Comparison of ENCODE assay signal across 25 cellular contexts in genomic region chr6:167689278-167689677, GRCh38.
"Had no signal": no experiment of that assay in that cellular context is flagged by ENCODE, and none has a peak within 500 bp of the region (broad histone marks: within the 10 kb centered on the region; RNA-seq: fewer than 3 reads in every experiment).

No MANE protein-coding gene starts in this region.

- H3K4me1 Mint-ChIP-seq: activated CD4-positive, alpha-beta memory T cell treated with anti-CD3 and anti-CD28 coated beads, Interleukin-2, amount 10 ng/mL, durations not matched to agents 7 days and 5 days; activated CD4-positive, alpha-beta T cell treated with anti-CD3 and anti-CD28 coated beads, Interleukin-2, amount 10 ng/mL, durations not matched to agents 7 days and 5 days; activated naive CD4-positive, alpha-beta T cell treated with anti-CD3 and anti-CD28 coated beads, Interleukin-2, amount 10 ng/mL, durations not matched to agents 7 days and 5 days; activated naive CD8-positive, alpha-beta T cell treated with anti-CD3 and anti-CD28 coated beads for 36 hours had no signal

- H3K36me3 ChIP-seq: breast epithelium had no signal

- H3K9me3 Mint-ChIP-seq: activated naive CD8-positive, alpha-beta T cell treated with anti-CD3 and anti-CD28 coated beads for 36 hours; activated T-helper 2 cell treated with anti-CD3 and anti-CD28 coated beads, Interferon-gamma antibody, Interleukin-2, Interleukin-4, amounts not matched to agents 10 μg/mL and 5 μg/mL and 100 μg/mL, durations not matched to agents 14 hours and 24 hours and 36 hours had no signal

- H2AFZ ChIP-seq: PC-9 had no signal

- FAIRE-seq: TTC549 had no signal

- H3K27ac ChIP-seq: breast epithelium, PC-9 had no signal

- H3K27ac Mint-ChIP-seq: activated B cell treated with CpG ODN at 0.5 μM for 24 hours; activated CD4-positive, alpha-beta memory T cell treated with anti-CD3 and anti-CD28 coated beads, Interleukin-2, amount 10 ng/mL, durations not matched to agents 7 days and 5 days; activated CD4-positive, alpha-beta T cell treated with anti-CD3 and anti-CD28 coated beads, Interleukin-2, amount 10 ng/mL, durations not matched to agents 7 days and 5 days; activated naive CD4-positive, alpha-beta T cell treated with anti-CD3 and anti-CD28 coated beads, Interleukin-2, amount 10 ng/mL, durations not matched to agents 7 days and 5 days; activated naive CD8-positive, alpha-beta T cell treated with anti-CD3 and anti-CD28 coated beads for 36 hours; activated T-cell treated with anti-CD3 and anti-CD28 coated beads, Interleukin-2, amount 50 U/mL, for 72 hours; activated T-helper 2 cell treated with anti-CD3 and anti-CD28 coated beads, Interferon-gamma antibody, Interleukin-2, Interleukin-4, amounts not matched to agents 10 μg/mL and 5 μg/mL and 100 μg/mL, durations not matched to agents 14 hours and 24 hours and 36 hours; T-helper 17 cell had no signal

- ATAC-seq: activated T-cell treated with anti-CD3 and anti-CD28 coated beads, Interleukin-2, amount 50 U/mL, for 72 hours; T-helper 17 cell had no signal

- H3K9me3 ChIP-seq: breast epithelium had no signal

- H3K4me3 ChIP-seq: breast epithelium, PC-9 had no signal

- H3K27me3 ChIP-seq: breast epithelium had no signal

- H3K4me1 ChIP-seq: breast epithelium had no signal

- H3K4me2 ChIP-seq: PC-9 had no signal

- DNase-seq: activated B cell treated with CpG ODN at 0.5 μM for 24 hours; activated CD4-positive, alpha-beta memory T cell treated with anti-CD3 and anti-CD28 coated beads, Interleukin-2, amount 10 ng/mL, durations not matched to agents 7 days and 5 days; activated CD4-positive, alpha-beta T cell treated with anti-CD3 and anti-CD28 coated beads for 1 hour; activated CD4-positive, alpha-beta T cell treated with anti-CD3 and anti-CD28 coated beads, Interleukin-2, amount 10 ng/mL, durations not matched to agents 7 days and 5 days; activated gamma-delta T cell treated with Interleukin-2 at 50 U/mL for 16 hours; activated naive CD4-positive, alpha-beta T cell treated with anti-CD3 and anti-CD28 coated beads, Interleukin-2, amount 10 ng/mL, durations not matched to agents 7 days and 5 days; activated naive CD8-positive, alpha-beta T cell treated with anti-CD3 and anti-CD28 coated beads for 36 hours; activated T-cell treated with anti-CD3 and anti-CD28 coated beads for 4 hours; activated T-cell treated with anti-CD3 and anti-CD28 coated beads, Interleukin-2, amount 50 U/mL, for 72 hours; central memory CD4-positive, alpha-beta T cell; Karpas-422; MM.1S; NCI-H1105 treated with DMSO at 0.1 percent for 48 hours; NCI-H1436 treated with DMSO at 0.1 percent for 48 hours; NCI-H187; NCI-H2081; NCI-H446; NCI-H524; PC-9; SIG-M5; T-helper 17 cell; T1000 had no signal

- H3K36me3 Mint-ChIP-seq: activated naive CD4-positive, alpha-beta T cell treated with anti-CD3 and anti-CD28 coated beads, Interleukin-2, amount 10 ng/mL, durations not matched to agents 7 days and 5 days; activated naive CD8-positive, alpha-beta T cell treated with anti-CD3 and anti-CD28 coated beads for 36 hours had no signal

- H3K4me3 Mint-ChIP-seq: activated B cell treated with CpG ODN at 0.5 μM for 24 hours; activated CD4-positive, alpha-beta memory T cell treated with anti-CD3 and anti-CD28 coated beads, Interleukin-2, amount 10 ng/mL, durations not matched to agents 7 days and 5 days; activated CD4-positive, alpha-beta T cell treated with anti-CD3 and anti-CD28 coated beads, Interleukin-2, amount 10 ng/mL, durations not matched to agents 7 days and 5 days; activated naive CD4-positive, alpha-beta T cell treated with anti-CD3 and anti-CD28 coated beads, Interleukin-2, amount 10 ng/mL, durations not matched to agents 7 days and 5 days; activated naive CD8-positive, alpha-beta T cell treated with anti-CD3 and anti-CD28 coated beads for 36 hours; activated T-cell treated with anti-CD3 and anti-CD28 coated beads, Interleukin-2, amount 50 U/mL, for 72 hours; T-helper 17 cell had no signal
